ENCODE assay signal across 8 cellular contexts in genomic region chr11:441418-442274, GRCh38. TPM values are rescaled to one million over a fixed set of nuclear protein-coding genes. Genes with fewer than 3 reads are reported as not detected.
DNase-seq lines count a peak whose midpoint lies in the region; ATAC-seq and TF ChIP-seq lines count a peak whose summit lies in the region.

Gene ANO9 (minus strand): TSS chr11:442011. CDS start chr11:441926, 85 bp downstream.

- no peaks in the 10 kb centered on the region for H3K27me3 Mint-ChIP-seq in activated naive CD8-positive, alpha-beta T cell treated with anti-CD3 and anti-CD28 coated beads for 36 hours
- no peaks in the 10 kb centered on the region for H3K27me3 Mint-ChIP-seq in naive thymus-derived CD8-positive, alpha-beta T cell

- H3K4me1 Mint-ChIP-seq in activated naive CD8-positive, alpha-beta T cell treated with anti-CD3 and anti-CD28 coated beads for 36 hours = peaks cover 18% of the 10 kb centered on the region
- H3K4me1 Mint-ChIP-seq in naive thymus-derived CD8-positive, alpha-beta T cell = peaks cover 9 to 33% (median 27%) of the 10 kb centered on the region in 4 donors

- peak within 1 kb of the TSS; percentile 33 for H3K27ac ChIP-seq in RWPE2 (ENCODE audit: poor library complexity, severe bottlenecking)

- no peaks in the 10 kb centered on the region for H3K27me3 ChIP-seq in RWPE2 (ENCODE audit: insufficient read depth, poor library complexity, severe bottlenecking)

- no peaks in the 10 kb centered on the region for H3K9me3 Mint-ChIP-seq in activated naive CD8-positive, alpha-beta T cell treated with anti-CD3 and anti-CD28 coated beads for 36 hours
- H3K9me3 Mint-ChIP-seq in naive thymus-derived CD8-positive, alpha-beta T cell = no peaks in the 10 kb centered on the region

- no peaks in the 10 kb centered on the region for H3K4me1 ChIP-seq in RWPE2 (ENCODE audit: insufficient read depth, poor library complexity, severe bottlenecking)

- no peaks in the 10 kb centered on the region for H3K36me3 Mint-ChIP-seq in activated naive CD8-positive, alpha-beta T cell treated with anti-CD3 and anti-CD28 coated beads for 36 hours
- H3K36me3 Mint-ChIP-seq in naive thymus-derived CD8-positive, alpha-beta T cell = no peaks in the 10 kb centered on the region

- peak; percentile 77 for DNase-seq in RWPE2 (ENCODE audit: low spot score)
- peak; percentile 73 for DNase-seq in activated naive CD8-positive, alpha-beta T cell treated with anti-CD3 and anti-CD28 coated beads for 36 hours
- DNase-seq in naive thymus-derived CD8-positive, alpha-beta T cell = peak; percentile 35 to 74 (median 53)
- no peak for DNase-seq in AML-193 (lab: John Stamatoyannopoulos, UW)
- DNase-seq in NCI-H446 treated with DMSO at 0.1 percent for 48 hours (lab: John Stamatoyannopoulos, UW) = no peak

- TF ChIP-seq CTCF in GM12875 (IDR thresholded peaks at IDR 0.05; ENCODE audit: borderline replicate concordance, insufficient read depth, low read depth, low read length) (no peak), RWPE2 (IDR thresholded peaks at IDR 0.05; ENCODE audit: poor library complexity, severe bottlenecking) (no peak)

- no peaks in the 10 kb centered on the region for H3K9me3 ChIP-seq in RWPE2 (ENCODE audit: severe bottlenecking)

- peak within 1 kb of the TSS; percentile 74 for H3K4me3 Mint-ChIP-seq in activated naive CD8-positive, alpha-beta T cell treated with anti-CD3 and anti-CD28 coated beads for 36 hours
- peak within 1 kb of the TSS; percentile 60 to 84 (median 72) for H3K4me3 Mint-ChIP-seq in naive thymus-derived CD8-positive, alpha-beta T cell

- peak within 1 kb of the TSS; percentile 25 for H3K27ac Mint-ChIP-seq in activated naive CD8-positive, alpha-beta T cell treated with anti-CD3 and anti-CD28 coated beads for 36 hours
- peak within 1 kb of the TSS in 8 of 10 donors; percentile 41 to 87 (median 62) for H3K27ac Mint-ChIP-seq in naive thymus-derived CD8-positive, alpha-beta T cell

- H3K36me3 ChIP-seq in RWPE2 (ENCODE audit: low read depth) = no peaks in the 10 kb centered on the region

- POLR2A ChIA-PET in naive thymus-derived CD8-positive, alpha-beta T cell (lab: Charles Lee) = interaction anchor here (0.6 to 5.5 kb wide), 8 partner anchors 8 to 235 kb away, joined by 3 to 52 read pairs (median 4); partner anchors contain the start of genes BET1L, PTDSS2 and SIGIRR

- ATAC-seq in HG02885 (IDR thresholded peaks at IDR 0.05; ENCODE audit: poor library complexity, unreplicated experiment) = peak; percentile 64
- peak; percentile 83 for ATAC-seq in RWPE2 (ENCODE audit: low read depth)
- ATAC-seq in naive thymus-derived CD8-positive, alpha-beta T cell = peak; percentile 95 to 98
- no peak for ATAC-seq in GM18861 (IDR thresholded peaks at IDR 0.05; ENCODE audit: unreplicated experiment)

- H3K4me3 ChIP-seq in GM12875 (ENCODE audit: low read depth, low read length) = peak within 1 kb of the TSS; percentile 57
- H3K4me3 ChIP-seq in RWPE2 (ENCODE audit: severe bottlenecking) = peak within 1 kb of the TSS; percentile 37

RNA-seq across cellular contexts. Expression of gene ANO9, which starts in this region (rescaled TPM):
- 10 to 100 TPM; 22.2 to 22.9 TPM for total RNA-seq in activated naive CD8-positive, alpha-beta T cell treated with anti-CD3 and anti-CD28 coated beads for 36 hours
- total RNA-seq in naive thymus-derived CD8-positive, alpha-beta T cell = 10 to 100 TPM; 70.1 to 78.6 TPM
- 1 to 10 TPM; 4.8 to 8.6 (median 7.3) TPM for polyA plus RNA-seq in naive thymus-derived CD8-positive, alpha-beta T cell

Comparison
In these comparisons a context has a peak if more than half of its experiments do, and no peak if none do; other contexts are left out.
1. DNase-seq: peak in RWPE2 (single experiment), activated naive CD8-positive, alpha-beta T cell treated with anti-CD3 and anti-CD28 coated beads for 36 hours (single experiment) and naive thymus-derived CD8-positive, alpha-beta T cell (10 of 10); none in AML-193 (0 of 2) and NCI-H446 treated with DMSO at 0.1 percent for 48 hours (single experiment).